In the genomic region with DNA sequence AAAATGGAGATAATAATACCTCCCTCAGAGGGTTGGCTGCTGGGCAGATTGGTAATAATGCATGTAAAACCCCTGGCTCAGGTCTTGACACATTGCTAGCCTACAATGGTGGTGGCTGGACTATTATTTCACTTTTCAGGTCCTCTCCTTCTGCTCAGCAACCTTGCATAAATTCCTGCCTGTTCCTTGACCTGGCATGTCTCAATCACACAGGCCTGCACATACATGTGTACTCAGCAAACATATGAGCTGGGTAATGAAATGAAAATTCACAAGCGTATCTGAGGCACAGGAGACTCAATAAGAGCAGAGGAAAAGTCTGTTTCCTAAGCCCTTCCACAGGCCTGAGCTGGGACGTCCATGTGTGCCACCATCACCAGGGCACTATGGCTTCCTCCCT, we compare ENCODE assay signal across 12 cellular contexts. TPM values are rescaled to one million over a fixed set of nuclear protein-coding genes. Genes with fewer than 3 reads are reported as not detected.
DNase-seq lines count a peak whose midpoint lies in the region; ATAC-seq and TF ChIP-seq lines count a peak whose summit lies in the region.
"Had no signal": no experiment of that assay in that cellular context is flagged by ENCODE, and none has a peak within 500 bp of the region (broad histone marks: within the 10 kb centered on the region; RNA-seq: fewer than 3 reads in every experiment).

No MANE protein-coding gene starts in this region.

- H3K27ac Mint-ChIP-seq in activated CD8-positive, alpha-beta T cell treated with anti-CD3 and anti-CD28 coated beads, Interleukin-2, amount 10 ng/mL, durations not matched to agents 7 days and 5 days, result peak overlapping the region; percentile 28
- no peak overlapping the region for H3K27ac Mint-ChIP-seq in activated CD8-positive, alpha-beta T cell treated with anti-CD3 and anti-CD28 coated beads for 36 hours
- H3K27ac Mint-ChIP-seq in neural progenitor cell, result peak overlapping the region; percentile 75
- no peak overlapping the region for H3K27ac Mint-ChIP-seq in T-helper 2 cell treated with Interferon-gamma antibody and Interleukin-4, amounts not matched to agents 5 μg/mL and 100 μg/mL, for 36 hours

- CTCF ChIA-PET in activated CD8-positive, alpha-beta T cell treated with anti-CD3 and anti-CD28 coated beads, Interleukin-2, amount 10 ng/mL, durations not matched to agents 7 days and 5 days (lab: Charles Lee), result interaction anchor here (0.6 to 2.7 kb wide), 7 partner anchors 9 to 84 kb away, joined by 3 to 10 read pairs (median 4); no protein-coding TSS in a partner anchor
- CTCF ChIA-PET in activated CD8-positive, alpha-beta T cell treated with anti-CD3 and anti-CD28 coated beads for 36 hours (lab: Charles Lee), result interaction anchor here (0.9 to 2.0 kb wide), 7 partner anchors 9 to 110 kb away, joined by 3 to 8 read pairs (median 4); partner anchors contain the start of genes CHAC1 and DLL4

- no peaks in the 10 kb centered on the region for H3K9me3 ChIP-seq in neural progenitor cell (ENCODE audit: low read depth)

- H3K36me3 Mint-ChIP-seq in activated CD8-positive, alpha-beta T cell treated with anti-CD3 and anti-CD28 coated beads, Interleukin-2, amount 10 ng/mL, durations not matched to agents 7 days and 5 days (ENCODE audit: low read depth), result no peaks in the 10 kb centered on the region
- H3K36me3 Mint-ChIP-seq in activated CD8-positive, alpha-beta T cell treated with anti-CD3 and anti-CD28 coated beads for 36 hours (ENCODE audit: low read depth), result no peaks in the 10 kb centered on the region
- H3K36me3 Mint-ChIP-seq in neural progenitor cell, result no peaks in the 10 kb centered on the region
- no peaks in the 10 kb centered on the region for H3K36me3 Mint-ChIP-seq in T-helper 2 cell treated with Interferon-gamma antibody and Interleukin-4, amounts not matched to agents 5 μg/mL and 100 μg/mL, for 36 hours (ENCODE audit: low read depth)

- intact Hi-C loops in activated CD8-positive, alpha-beta T cell treated with anti-CD3 and anti-CD28 coated beads for 36 hours (cut with micrococcal nuclease), result no loop called here

- TF ChIP-seq CTCF in activated CD8-positive, alpha-beta T cell treated with anti-CD3 and anti-CD28 coated beads for 36 hours (IDR thresholded peaks at IDR 0.05), result no peak
- no peak for TF ChIP-seq CTCF in neural progenitor cell (IDR thresholded peaks at IDR 0.05)

- H3K4me1 Mint-ChIP-seq in activated CD8-positive, alpha-beta T cell treated with anti-CD3 and anti-CD28 coated beads, Interleukin-2, amount 10 ng/mL, durations not matched to agents 7 days and 5 days (ENCODE audit: low read depth), result peaks cover 16% of the 10 kb centered on the region
- peaks cover 9% of the 10 kb centered on the region for H3K4me1 Mint-ChIP-seq in activated CD8-positive, alpha-beta T cell treated with anti-CD3 and anti-CD28 coated beads for 36 hours (ENCODE audit: low read depth)
- peaks cover 25% of the 10 kb centered on the region for H3K4me1 Mint-ChIP-seq in neural progenitor cell
- H3K4me1 Mint-ChIP-seq in T-helper 2 cell treated with Interferon-gamma antibody and Interleukin-4, amounts not matched to agents 5 μg/mL and 100 μg/mL, for 36 hours (ENCODE audit: low read depth), result peaks cover 7% of the 10 kb centered on the region

- no peaks in the 10 kb centered on the region for H3K9me3 Mint-ChIP-seq in activated CD8-positive, alpha-beta T cell treated with anti-CD3 and anti-CD28 coated beads, Interleukin-2, amount 10 ng/mL, durations not matched to agents 7 days and 5 days (ENCODE audit: insufficient read depth)
- no peaks in the 10 kb centered on the region for H3K9me3 Mint-ChIP-seq in activated CD8-positive, alpha-beta T cell treated with anti-CD3 and anti-CD28 coated beads for 36 hours
- H3K9me3 Mint-ChIP-seq in neural progenitor cell, result no peaks in the 10 kb centered on the region
- no peaks in the 10 kb centered on the region for H3K9me3 Mint-ChIP-seq in T-helper 2 cell treated with Interferon-gamma antibody and Interleukin-4, amounts not matched to agents 5 μg/mL and 100 μg/mL, for 36 hours

- no peak overlapping the region for H2AFZ ChIP-seq in neural progenitor cell (replicated peaks)

- H3K4me1 ChIP-seq in neural progenitor cell, result peaks cover 30% of the 10 kb centered on the region

- no peaks in the 10 kb centered on the region for H3K36me3 ChIP-seq in neural progenitor cell

- H3K4me3 Mint-ChIP-seq in activated CD8-positive, alpha-beta T cell treated with anti-CD3 and anti-CD28 coated beads, Interleukin-2, amount 10 ng/mL, durations not matched to agents 7 days and 5 days, result no peak overlapping the region
- H3K4me3 Mint-ChIP-seq in activated CD8-positive, alpha-beta T cell treated with anti-CD3 and anti-CD28 coated beads for 36 hours, result no peak overlapping the region
- H3K4me3 Mint-ChIP-seq in neural progenitor cell, result no peak overlapping the region
- no peak overlapping the region for H3K4me3 Mint-ChIP-seq in T-helper 2 cell treated with Interferon-gamma antibody and Interleukin-4, amounts not matched to agents 5 μg/mL and 100 μg/mL, for 36 hours

- H4K20me1 ChIP-seq in neural progenitor cell (ENCODE audit: low read depth), result peaks cover 11% of the 10 kb centered on the region

- no peak overlapping the region for H3K27ac ChIP-seq in neural progenitor cell

- H3K27me3 Mint-ChIP-seq in activated CD8-positive, alpha-beta T cell treated with anti-CD3 and anti-CD28 coated beads, Interleukin-2, amount 10 ng/mL, durations not matched to agents 7 days and 5 days (ENCODE audit: low read depth), result no peaks in the 10 kb centered on the region
- no peaks in the 10 kb centered on the region for H3K27me3 Mint-ChIP-seq in activated CD8-positive, alpha-beta T cell treated with anti-CD3 and anti-CD28 coated beads for 36 hours
- H3K27me3 Mint-ChIP-seq in neural progenitor cell (ENCODE audit: insufficient read depth, low read depth), result peaks cover 18% of the 10 kb centered on the region
- H3K27me3 Mint-ChIP-seq in T-helper 2 cell treated with Interferon-gamma antibody and Interleukin-4, amounts not matched to agents 5 μg/mL and 100 μg/mL, for 36 hours (ENCODE audit: low read depth), result no peaks in the 10 kb centered on the region

- DNase-seq in activated CD8-positive, alpha-beta T cell treated with anti-CD3 and anti-CD28 coated beads, Interleukin-2, amount 10 ng/mL, durations not matched to agents 7 days and 5 days, result no peak
- DNase-seq in activated CD8-positive, alpha-beta T cell treated with anti-CD3 and anti-CD28 coated beads for 36 hours, result no peak
- DNase-seq in left lobe of liver (ENCODE audit: low spot score), result no peak
- no peak for DNase-seq in neural progenitor cell (ENCODE audit: low spot score)
- no peak for DNase-seq in T-helper 2 cell treated with Interferon-gamma antibody and Interleukin-4, amounts not matched to agents 5 μg/mL and 100 μg/mL, for 36 hours (ENCODE audit: low spot score)
- DNase-seq in cortex of kidney (lab: John Stamatoyannopoulos, UW), result no peak
- DNase-seq: MM.1S, NCI-H2081 treated with DMSO at 0.1 percent for 48 hours had no signal

- H3K9ac ChIP-seq in neural progenitor cell, result no peak overlapping the region

- peaks cover 4% of the 10 kb centered on the region for H3K27me3 ChIP-seq in neural progenitor cell

- H3K79me2 ChIP-seq in neural progenitor cell (ENCODE audit: low read depth), result no peaks in the 10 kb centered on the region

- H3K4me3 ChIP-seq in neural progenitor cell, result no peak overlapping the region

- no peak for ATAC-seq in activated CD8-positive, alpha-beta T cell treated with anti-CD3 and anti-CD28 coated beads, Interleukin-2, amount 10 ng/mL, durations not matched to agents 7 days and 5 days
- ATAC-seq in activated CD8-positive, alpha-beta T cell treated with anti-CD3 and anti-CD28 coated beads for 36 hours, result no peak
- ATAC-seq in left lobe of liver (peak; percentile 2), HG03045 (IDR thresholded peaks at IDR 0.05; ENCODE audit: unreplicated experiment) (no peak), GM21737 (IDR thresholded peaks at IDR 0.05; ENCODE audit: unreplicated experiment) (no peak)
- ATAC-seq: Panc1 had no signal

- H3K4me2 ChIP-seq in neural progenitor cell, result no peak overlapping the region

- POLR2A ChIA-PET in activated CD8-positive, alpha-beta T cell treated with anti-CD3 and anti-CD28 coated beads, Interleukin-2, amount 10 ng/mL, durations not matched to agents 7 days and 5 days (lab: Charles Lee), result no interaction called here
- POLR2A ChIA-PET in activated CD8-positive, alpha-beta T cell treated with anti-CD3 and anti-CD28 coated beads for 36 hours (lab: Charles Lee), result no interaction called here

- peaks cover 6% of the 10 kb centered on the region for H3F3A ChIP-seq in neural progenitor cell (ENCODE audit: low read depth)

RNA-seq across cellular contexts. Expression of gene VPS18, which starts 17.4 kb away (rescaled TPM):
- 10 to 100 TPM; 17.8 to 18.4 TPM for total RNA-seq in activated CD8-positive, alpha-beta T cell treated with anti-CD3 and anti-CD28 coated beads, Interleukin-2, amount 10 ng/mL, durations not matched to agents 7 days and 5 days
- total RNA-seq in activated CD8-positive, alpha-beta T cell treated with anti-CD3 and anti-CD28 coated beads for 36 hours, result 1 to 10 TPM; 6.1 TPM
- total RNA-seq in left lobe of liver, result 10.3 TPM
- 8.0 and 22.2 TPM in 2 replicates for total RNA-seq in neural progenitor cell (ENCODE audit: low replicate concordance)

RNA-seq across cellular contexts. Expression of gene DLL4, which starts 17.4 kb away (rescaled TPM):
- total RNA-seq in activated CD8-positive, alpha-beta T cell treated with anti-CD3 and anti-CD28 coated beads, Interleukin-2, amount 10 ng/mL, durations not matched to agents 7 days and 5 days, result not detected
- total RNA-seq in activated CD8-positive, alpha-beta T cell treated with anti-CD3 and anti-CD28 coated beads for 36 hours, result not detected
- total RNA-seq in left lobe of liver (3.7 TPM), neural progenitor cell (ENCODE audit: low replicate concordance) (0.12 TPM in 1 of 2 replicates, not detected in the other)
- total RNA-seq: A172 had no signal

RNA-seq across cellular contexts. Expression of gene RHOV, which starts 37.7 kb away (rescaled TPM):
- not detected for total RNA-seq in activated CD8-positive, alpha-beta T cell treated with anti-CD3 and anti-CD28 coated beads, Interleukin-2, amount 10 ng/mL, durations not matched to agents 7 days and 5 days
- total RNA-seq in activated CD8-positive, alpha-beta T cell treated with anti-CD3 and anti-CD28 coated beads for 36 hours, result under 1 TPM; 0.40 to 0.41 TPM
- total RNA-seq in left lobe of liver, result not detected
- total RNA-seq in neural progenitor cell (ENCODE audit: low replicate concordance), result 1.2 TPM in 1 of 2 replicates, not detected in the other

RNA-seq across cellular contexts. Expression of gene CHAC1, which starts 41.6 kb away (rescaled TPM):
- total RNA-seq in activated CD8-positive, alpha-beta T cell treated with anti-CD3 and anti-CD28 coated beads, Interleukin-2, amount 10 ng/mL, durations not matched to agents 7 days and 5 days, result 1 to 10 TPM; 8.3 to 8.9 TPM
- total RNA-seq in activated CD8-positive, alpha-beta T cell treated with anti-CD3 and anti-CD28 coated beads for 36 hours, result 10 to 100 TPM; 21.9 to 22.6 TPM
- total RNA-seq in left lobe of liver, result 1.1 TPM
- 2.4 and 4.8 TPM in 2 replicates for total RNA-seq in neural progenitor cell (ENCODE audit: low replicate concordance)

Comparison
In these comparisons a context has a peak if more than half of its experiments do, and no peak if none do; other contexts are left out.
1. H3K27ac Mint-ChIP-seq: peak in activated CD8-positive, alpha-beta T cell treated with anti-CD3 and anti-CD28 coated beads, Interleukin-2, amount 10 ng/mL, durations not matched to agents 7 days and 5 days (single experiment) and neural progenitor cell (single experiment); none in activated CD8-positive, alpha-beta T cell treated with anti-CD3 and anti-CD28 coated beads for 36 hours (single experiment) and T-helper 2 cell treated with Interferon-gamma antibody and Interleukin-4, amounts not matched to agents 5 μg/mL and 100 μg/mL, for 36 hours (single experiment).